In genomic region chr17:64591944-64592343, GRCh38 we compare ENCODE assay signal across 1 cellular context.
TF ChIP-seq lines count a peak whose summit lies in the region.

No MANE protein-coding gene starts in this region.

TF ChIP-seq in GM12878, 131 proteins besides CTCF, POLR2A, EP300 and RAD21 (continued from another document):
- no peak for TF ChIP-seq PRDM15 (CRISPR knock-in tag; IDR thresholded peaks at IDR 0.05)
- TF ChIP-seq E2F4 (IDR thresholded peaks at IDR 0.05; ENCODE audit: low read depth, low read length), result no peak
- no peak for TF ChIP-seq RUNX3 (IDR thresholded peaks at IDR 0.05; ENCODE audit: low read length)
- no peak for TF ChIP-seq MLLT1 (IDR thresholded peaks at IDR 0.05)
- TF ChIP-seq WRNIP1 (IDR thresholded peaks at IDR 0.05; ENCODE audit: borderline replicate concordance, low read depth, low read length), result no peak
- no peak for TF ChIP-seq NRF1 (conservative IDR thresholded peaks at IDR 0.05; ENCODE audit: low read depth, low read length)
